10 cellular contexts compared by ENCODE assay signal in genomic region chr2:46490521-46491141, GRCh38. TPM values are rescaled to one million over a fixed set of nuclear protein-coding genes. Genes with fewer than 3 reads are reported as not detected.
DNase-seq lines count a peak whose midpoint lies in the region; ATAC-seq and TF ChIP-seq lines count a peak whose summit lies in the region.
"Had no signal": no experiment of that assay in that cellular context is flagged by ENCODE, and none has a peak within 500 bp of the region (broad histone marks: within the 10 kb centered on the region; RNA-seq: fewer than 3 reads in every experiment).

No MANE protein-coding gene starts in this region.

- H3K4me3 ChIP-seq in SJCRH30 (peak overlapping the region; percentile 8; the same call in 1 of the 2 replicates), transverse colon (no peak overlapping the region)
- H3K4me3 ChIP-seq: SJSA1 had no signal

- in situ Hi-C loops in transverse colon (cut with MboI; ENCODE audit: low pct_ligation_motif_present in 1 of 4, low pct_unique_long_range_greater_than_20kb in 1 of 4, low sequenced_read_pairs in 3 of 4): no loop called here

- H3K4me1 ChIP-seq in SJCRH30 (peaks cover 26% of the 10 kb centered on the region), transverse colon (peaks cover 0 to 31% (median 3%) of the 10 kb centered on the region in 4 donors)

- POLR2A ChIA-PET in activated CD4-positive, alpha-beta T cell treated with anti-CD3 and anti-CD28 coated beads for 36 hours (lab: Charles Lee): no interaction called here
- POLR2A ChIA-PET in activated CD4-positive, alpha-beta T cell treated with anti-CD3 and anti-CD28 coated beads, Interleukin-2, amount 10 ng/mL, durations not matched to agents 7 days and 5 days (lab: Charles Lee): no interaction called here

- TF ChIP-seq EP300 in transverse colon (IDR thresholded peaks at IDR 0.05; ENCODE audit: low read depth): no peak

- no peaks in the 10 kb centered on the region for H3K36me3 Mint-ChIP-seq in activated CD4-positive, alpha-beta T cell treated with anti-CD3 and anti-CD28 coated beads for 36 hours (ENCODE audit: low read depth)
- H3K36me3 Mint-ChIP-seq in activated CD4-positive, alpha-beta T cell treated with anti-CD3 and anti-CD28 coated beads, Interleukin-2, amount 10 ng/mL, durations not matched to agents 7 days and 5 days (ENCODE audit: low read depth): no peaks in the 10 kb centered on the region

- H3K27ac Mint-ChIP-seq in activated CD4-positive, alpha-beta T cell treated with anti-CD3 and anti-CD28 coated beads for 36 hours: no peak overlapping the region
- H3K27ac Mint-ChIP-seq in activated CD4-positive, alpha-beta T cell treated with anti-CD3 and anti-CD28 coated beads, Interleukin-2, amount 10 ng/mL, durations not matched to agents 7 days and 5 days: no peak overlapping the region

- 54 to 70% methylated on average over 2 to 6 of the region's 6 CpGs for WGBS in transverse colon (ENCODE audit: low coverage in 1 of 2), 2 donors

- H3K9me3 Mint-ChIP-seq in activated CD4-positive, alpha-beta T cell treated with anti-CD3 and anti-CD28 coated beads for 36 hours (ENCODE audit: low read depth): no peaks in the 10 kb centered on the region
- no peaks in the 10 kb centered on the region for H3K9me3 Mint-ChIP-seq in activated CD4-positive, alpha-beta T cell treated with anti-CD3 and anti-CD28 coated beads, Interleukin-2, amount 10 ng/mL, durations not matched to agents 7 days and 5 days

- intact Hi-C loops in activated CD4-positive, alpha-beta T cell treated with anti-CD3 and anti-CD28 coated beads for 36 hours (cut with DNase I, micrococcal nuclease): no loop called here
- intact Hi-C loops in transverse colon (cut with DNase I; ENCODE audit: low total_unique reads): no loop called here

- ATAC-seq in activated CD4-positive, alpha-beta T cell treated with anti-CD3 and anti-CD28 coated beads for 36 hours: no peak
- ATAC-seq in HG02571 (IDR thresholded peaks at IDR 0.05; ENCODE audit: unreplicated experiment): no peak

- CTCF ChIA-PET in activated CD4-positive, alpha-beta T cell treated with anti-CD3 and anti-CD28 coated beads for 36 hours (lab: Charles Lee): interaction anchor here (1.1 to 1.5 kb wide), 4 partner anchors 22 to 428 kb away, joined by 3 to 4 read pairs (median 4); no protein-coding TSS in a partner anchor
- CTCF ChIA-PET in activated CD4-positive, alpha-beta T cell treated with anti-CD3 and anti-CD28 coated beads, Interleukin-2, amount 10 ng/mL, durations not matched to agents 7 days and 5 days (lab: Charles Lee): interaction anchor here (0.7 to 1.4 kb wide), 3 partner anchors 9 to 15 kb away, joined by 3 read pairs; no protein-coding TSS in a partner anchor

- H3K36me3 ChIP-seq in SJCRH30 (no peaks in the 10 kb centered on the region), transverse colon (no peaks in the 10 kb centered on the region)
- H3K36me3 ChIP-seq: SJSA1 had no signal

- no peak for TF ChIP-seq CTCF in transverse colon (IDR thresholded peaks at IDR 0.05)

- peak; percentile 12 for DNase-seq in activated CD4-positive, alpha-beta T cell treated with anti-CD3 and anti-CD28 coated beads for 36 hours
- DNase-seq in activated CD4-positive, alpha-beta T cell treated with anti-CD3 and anti-CD28 coated beads, Interleukin-2, amount 10 ng/mL, durations not matched to agents 7 days and 5 days: no peak
- DNase-seq in SJCRH30 (peak; percentile 85 to 93), iPS-NIHi7 (ENCODE audit: extremely low spot score) (peak; percentile 28), transverse colon (peak; percentile 25), NOMO-1 (lab: John Stamatoyannopoulos, UW; ENCODE audit: unreplicated experiment in 2 of 2) (no peak), dedifferentiated amniotic fluid mesenchymal stem cell (ENCODE audit: extremely low spot score) (no peak)

- H3K27me3 ChIP-seq in SJCRH30 (no peaks in the 10 kb centered on the region), transverse colon (no peaks in the 10 kb centered on the region)
- H3K27me3 ChIP-seq: SJSA1 had no signal

- H3K4me3 Mint-ChIP-seq in activated CD4-positive, alpha-beta T cell treated with anti-CD3 and anti-CD28 coated beads for 36 hours: no peak overlapping the region
- no peak overlapping the region for H3K4me3 Mint-ChIP-seq in activated CD4-positive, alpha-beta T cell treated with anti-CD3 and anti-CD28 coated beads, Interleukin-2, amount 10 ng/mL, durations not matched to agents 7 days and 5 days

- no peaks in the 10 kb centered on the region for H3K27me3 Mint-ChIP-seq in activated CD4-positive, alpha-beta T cell treated with anti-CD3 and anti-CD28 coated beads for 36 hours
- no peaks in the 10 kb centered on the region for H3K27me3 Mint-ChIP-seq in activated CD4-positive, alpha-beta T cell treated with anti-CD3 and anti-CD28 coated beads, Interleukin-2, amount 10 ng/mL, durations not matched to agents 7 days and 5 days

- H3K27ac ChIP-seq in SJCRH30 (peak overlapping the region; percentile 44), transverse colon (peak overlapping the region; percentile 10 to 56 (median 34))
- H3K27ac ChIP-seq: SJSA1 had no signal

- H3K9me3 ChIP-seq in SJCRH30 (replicated peaks) (no peaks in the 10 kb centered on the region), transverse colon (no peaks in the 10 kb centered on the region)
- H3K9me3 ChIP-seq: SJSA1 had no signal

- no peak for TF ChIP-seq POLR2A in transverse colon (IDR thresholded peaks at IDR 0.05)

- peaks cover 10% of the 10 kb centered on the region for H3K4me1 Mint-ChIP-seq in activated CD4-positive, alpha-beta T cell treated with anti-CD3 and anti-CD28 coated beads for 36 hours
- H3K4me1 Mint-ChIP-seq in activated CD4-positive, alpha-beta T cell treated with anti-CD3 and anti-CD28 coated beads, Interleukin-2, amount 10 ng/mL, durations not matched to agents 7 days and 5 days: no peaks in the 10 kb centered on the region

RNA-seq across cellular contexts. Expression of gene TMEM247, which starts 11.3 kb away (rescaled TPM):
- total RNA-seq in activated CD4-positive, alpha-beta T cell treated with anti-CD3 and anti-CD28 coated beads for 36 hours: not detected
- not detected for total RNA-seq in activated CD4-positive, alpha-beta T cell treated with anti-CD3 and anti-CD28 coated beads, Interleukin-2, amount 10 ng/mL, durations not matched to agents 7 days and 5 days
- not detected in 2 replicates for total RNA-seq in SJCRH30 (2014; rRNA removed; shearing (Covaris generic))
- total RNA-seq in transverse colon: not detected
- total RNA-seq: kidney epithelial cell, SJSA1 had no signal

RNA-seq across cellular contexts. Expression of gene RHOQ, which starts 51.7 kb away (rescaled TPM):
- 10 to 100 TPM in 1 of 2 experiments, 1 to 10 TPM in 1; 9.7 to 17.0 TPM for total RNA-seq in activated CD4-positive, alpha-beta T cell treated with anti-CD3 and anti-CD28 coated beads for 36 hours
- total RNA-seq in activated CD4-positive, alpha-beta T cell treated with anti-CD3 and anti-CD28 coated beads, Interleukin-2, amount 10 ng/mL, durations not matched to agents 7 days and 5 days: 1 to 10 TPM; 6.0 to 8.3 TPM
- total RNA-seq in SJCRH30 (2014; rRNA removed; shearing (Covaris generic)): 113 and 130 TPM in 2 replicates
- total RNA-seq in transverse colon: 10 to 100 TPM in 3 of 4 donors, 1 to 10 TPM in 1; 8.2 to 58.1 (median 41.6) TPM

RNA-seq across cellular contexts. Expression of gene ATP6V1E2, which starts 51.7 kb away (rescaled TPM):
- 1 to 10 TPM; 7.0 to 7.9 TPM for total RNA-seq in activated CD4-positive, alpha-beta T cell treated with anti-CD3 and anti-CD28 coated beads for 36 hours
- 10 to 100 TPM in 1 of 2 experiments, 1 to 10 TPM in 1; 9.7 to 10.8 TPM for total RNA-seq in activated CD4-positive, alpha-beta T cell treated with anti-CD3 and anti-CD28 coated beads, Interleukin-2, amount 10 ng/mL, durations not matched to agents 7 days and 5 days
- 10.2 and 11.2 TPM in 2 replicates for total RNA-seq in SJCRH30 (2014; rRNA removed; shearing (Covaris generic))
- total RNA-seq in transverse colon: 1 to 10 TPM in 3 of 4 donors, not detected in 1; 1.2 to 3.2 (median 2.2) TPM

Comparison
In these comparisons a context has a peak if more than half of its experiments do, and no peak if none do; other contexts are left out.
1. DNase-seq: peak in activated CD4-positive, alpha-beta T cell treated with anti-CD3 and anti-CD28 coated beads for 36 hours (single experiment), SJCRH30 (2 of 2), iPS-NIHi7 (single experiment) and transverse colon (single experiment); none in activated CD4-positive, alpha-beta T cell treated with anti-CD3 and anti-CD28 coated beads, Interleukin-2, amount 10 ng/mL, durations not matched to agents 7 days and 5 days (single experiment), NOMO-1 (0 of 2) and dedifferentiated amniotic fluid mesenchymal stem cell (single experiment).